15 cellular contexts compared by ENCODE assay signal in the genomic region with DNA sequence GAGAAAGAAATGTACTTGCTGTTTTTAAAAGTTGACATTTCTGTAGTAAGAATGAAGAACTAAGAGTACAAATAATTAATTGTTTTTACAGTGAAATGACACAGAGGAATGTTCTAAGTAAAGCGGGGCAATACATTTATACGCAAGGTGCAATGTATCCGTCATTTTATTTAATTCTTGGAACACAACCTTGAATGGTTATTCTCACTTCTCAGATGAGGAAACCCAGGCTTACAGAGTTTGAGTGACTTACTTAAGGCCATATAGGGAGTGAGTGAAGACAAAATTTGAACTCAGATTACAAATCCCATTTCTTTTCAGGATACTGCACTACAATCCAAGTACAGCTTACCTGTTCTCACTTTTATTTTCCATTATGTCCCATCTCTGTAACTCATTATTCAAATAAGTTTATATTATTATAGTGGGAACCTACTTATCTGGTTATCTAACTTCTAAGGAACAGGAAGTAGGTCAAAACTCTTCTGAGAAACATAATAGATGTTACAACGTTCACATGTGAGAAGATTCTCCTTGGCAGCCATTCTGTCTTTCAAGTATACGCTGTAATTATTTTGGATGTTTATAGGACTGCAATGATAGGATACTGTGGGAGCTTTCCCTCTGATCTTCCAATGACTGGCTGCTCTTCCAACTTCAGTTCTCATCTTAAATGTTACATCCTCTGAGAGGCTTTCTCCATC. TPM values are rescaled to one million over a fixed set of nuclear protein-coding genes. Genes with fewer than 3 reads are reported as not detected.
A peak's percentile ranks its signal among the peaks of the same experiment; 100 is the strongest.
DNase-seq lines count a peak whose midpoint lies in the region; ATAC-seq and TF ChIP-seq lines count a peak whose summit lies in the region.
"Had no signal": no experiment of that assay in that cellular context is flagged by ENCODE, and none has a peak within 500 bp of the region (broad histone marks: within the 10 kb centered on the region; RNA-seq: fewer than 3 reads in every experiment).

No MANE protein-coding gene starts in this region.

- no peak overlapping the region for H3K9ac ChIP-seq in Karpas-422 (ENCODE audit: low read length)

- no TSS peak for BruUV-seq in Calu3 (replicated peaks; lab: Mats Ljungman, UMichigan)

- H3K4me1 ChIP-seq in Karpas-422 (ENCODE audit: low read length) (peaks cover 44% of the 10 kb centered on the region), thyroid gland (no peaks in the 10 kb centered on the region)
- H3K4me1 ChIP-seq: esophagus muscularis mucosa had no signal

- no peaks in the 10 kb centered on the region for H3K9me3 ChIP-seq in Karpas-422 (ENCODE audit: low read length)
- no peaks in the 10 kb centered on the region for H3K9me3 ChIP-seq in thyroid gland
- H3K9me3 ChIP-seq: esophagus muscularis mucosa had no signal

- H3K4me3 Mint-ChIP-seq in Calu3 (ENCODE audit: low read depth, unreplicated experiment) (no peak overlapping the region), natural killer cell (peak overlapping the region; percentile 69), nephron progenitor cell (no peak overlapping the region)
- peak overlapping the region; percentile 97 for H3K4me3 Mint-ChIP-seq in activated T-helper 17 cell treated with anti-CD3 and anti-CD28 coated beads, Interleukin-2, amount 50 U/mL, for 72 hours
- H3K4me3 Mint-ChIP-seq: CD14-positive monocyte, nephron had no signal

- peak overlapping the region; percentile 54 for H3K4me2 ChIP-seq in Karpas-422 (ENCODE audit: low read depth, low read length, poor library complexity, severe bottlenecking)

- no peak for TF ChIP-seq POLR2A in thyroid gland (IDR thresholded peaks at IDR 0.05)

- intact Hi-C loops in Calu3 (cut with micrococcal nuclease; ENCODE audit: unreplicated experiment) (no loop called here), natural killer cell (cut with micrococcal nuclease) (loop anchor here (2.0 to 5.0 kb wide), 2 partner anchors 15 to 36 kb away; no protein-coding TSS in a partner anchor), thyroid gland (cut with DNase I) (no loop called here)

- H3K36me3 Mint-ChIP-seq in Calu3 (ENCODE audit: insufficient read depth, unreplicated experiment) (no peaks in the 10 kb centered on the region), natural killer cell (no peaks in the 10 kb centered on the region), nephron progenitor cell (ENCODE audit: low read depth) (no peaks in the 10 kb centered on the region)
- no peaks in the 10 kb centered on the region for H3K36me3 Mint-ChIP-seq in activated T-helper 17 cell treated with anti-CD3 and anti-CD28 coated beads, Interleukin-2, amount 50 U/mL, for 72 hours (ENCODE audit: low read depth)
- H3K36me3 Mint-ChIP-seq: CD14-positive monocyte had no signal

- H3K36me3 ChIP-seq in Karpas-422 (ENCODE audit: insufficient read depth, low read length) = no peaks in the 10 kb centered on the region
- H3K36me3 ChIP-seq in thyroid gland = no peaks in the 10 kb centered on the region
- H3K36me3 ChIP-seq: esophagus muscularis mucosa had no signal

- peak; percentile 62 for ATAC-seq in activated T-helper 17 cell treated with anti-CD3 and anti-CD28 coated beads, Interleukin-2, amount 50 U/mL, for 72 hours (replicated peaks)
- peak; percentile 18 to 38 (median 28) for ATAC-seq in natural killer cell
- ATAC-seq: Panc1 had no signal

- peak overlapping the region; percentile 66 for H3K27ac Mint-ChIP-seq in Calu3 (ENCODE audit: unreplicated experiment)
- H3K27ac Mint-ChIP-seq in activated T-helper 17 cell treated with anti-CD3 and anti-CD28 coated beads, Interleukin-2, amount 50 U/mL, for 72 hours = peak overlapping the region; percentile 99
- peak overlapping the region; percentile 90 to 98 for H3K27ac Mint-ChIP-seq in natural killer cell
- H3K27ac Mint-ChIP-seq in nephron progenitor cell = no peak overlapping the region

- H3K27ac ChIP-seq in Karpas-422 (ENCODE audit: low read length) = peak overlapping the region; percentile 89
- H3K27ac ChIP-seq in thyroid gland = no peak overlapping the region
- H3K27ac ChIP-seq: esophagus muscularis mucosa had no signal

- H3K27me3 ChIP-seq in Karpas-422 (ENCODE audit: low read length) (no peaks in the 10 kb centered on the region), thyroid gland (no peaks in the 10 kb centered on the region)
- H3K27me3 ChIP-seq: esophagus muscularis mucosa had no signal

- H3K4me1 Mint-ChIP-seq in Calu3 (ENCODE audit: low read depth, unreplicated experiment) = peaks cover 30% of the 10 kb centered on the region
- H3K4me1 Mint-ChIP-seq in activated T-helper 17 cell treated with anti-CD3 and anti-CD28 coated beads, Interleukin-2, amount 50 U/mL, for 72 hours = peaks cover 48% of the 10 kb centered on the region
- H3K4me1 Mint-ChIP-seq in natural killer cell = peaks cover 43 to 65% of the 10 kb centered on the region in 2 donors
- H3K4me1 Mint-ChIP-seq in nephron progenitor cell = no peaks in the 10 kb centered on the region
- H3K4me1 Mint-ChIP-seq: nephron had no signal

- DNase-seq in Calu3 (no peak), Karpas-422 (no peak), natural killer cell (no peak), HT-29 (ENCODE audit: low spot score) (no peak), thyroid gland (no peak), nephron progenitor cell (no peak)
- DNase-seq: amygdala; GDM1; NCI-H510A; stimulated activated CD4-positive, alpha-beta T cell treated with anti-CD3 and anti-CD28 coated beads, Interleukin-1b, Interleukin-23, amount 100 ng/mL, for 48 hours had no signal

- no peaks in the 10 kb centered on the region for H3K79me2 ChIP-seq in Karpas-422 (ENCODE audit: low read length)

- no peaks in the 10 kb centered on the region for H4K20me1 ChIP-seq in Karpas-422 (ENCODE audit: insufficient read depth, low read depth, low read length)

- no peaks in the 10 kb centered on the region for H3K9me2 ChIP-seq in Karpas-422 (replicated peaks; ENCODE audit: insufficient read depth, low read length)

- no peak for TF ChIP-seq CTCF in Calu3 (IDR thresholded peaks at IDR 0.05; ENCODE audit: unreplicated experiment)
- TF ChIP-seq CTCF in natural killer cell (IDR thresholded peaks at IDR 0.05) = no peak
- TF ChIP-seq CTCF in thyroid gland (IDR thresholded peaks at IDR 0.05) = no peak
- TF ChIP-seq CTCF in nephron progenitor cell (IDR thresholded peaks at IDR 0.05) = no peak

- H3K4me3 ChIP-seq in Karpas-422 (ENCODE audit: low read length) (no peak overlapping the region), thyroid gland (replicated peaks in 1 of 3) (no peak overlapping the region)
- H3K4me3 ChIP-seq: esophagus muscularis mucosa had no signal

- CTCF ChIA-PET in Calu3 (lab: Charles Lee) = no interaction called here

- H3K9me3 Mint-ChIP-seq in Calu3 (ENCODE audit: low read depth, unreplicated experiment) (peaks cover 4% of the 10 kb centered on the region), natural killer cell (peaks cover 0 to 3% of the 10 kb centered on the region in 2 donors), nephron progenitor cell (no peaks in the 10 kb centered on the region)
- no peaks in the 10 kb centered on the region for H3K9me3 Mint-ChIP-seq in activated T-helper 17 cell treated with anti-CD3 and anti-CD28 coated beads, Interleukin-2, amount 50 U/mL, for 72 hours
- H3K9me3 Mint-ChIP-seq: nephron had no signal

- H3K27me3 Mint-ChIP-seq in Calu3 (ENCODE audit: unreplicated experiment) (no peaks in the 10 kb centered on the region), natural killer cell (ENCODE audit: low read depth in 2 of 2) (no peaks in the 10 kb centered on the region), nephron progenitor cell (ENCODE audit: low read depth, poor library complexity) (peaks cover 6% of the 10 kb centered on the region)
- H3K27me3 Mint-ChIP-seq in activated T-helper 17 cell treated with anti-CD3 and anti-CD28 coated beads, Interleukin-2, amount 50 U/mL, for 72 hours = no peaks in the 10 kb centered on the region

- H2AFZ ChIP-seq in Karpas-422 (ENCODE audit: low read length) = peak overlapping the region; percentile 49

- WGBS in thyroid gland, 2 donors = 75 to 86% methylated on average over 5 of the region's 5 CpGs

RNA-seq across cellular contexts. Expression of a gene that starts 12.3 kb away (rescaled TPM):
- 32.3 and 38.5 TPM in 2 replicates for total RNA-seq in Calu3 (2022)
- total RNA-seq in Karpas-422 (2014; rRNA removed; shearing (Covaris generic); ENCODE audit: low replicate concordance) = 224 and 353 TPM in 2 replicates
- 100 to 1,000 TPM; 168 to 190 TPM for total RNA-seq in activated T-helper 17 cell treated with anti-CD3 and anti-CD28 coated beads, Interleukin-2, amount 50 U/mL, for 72 hours
- total RNA-seq in natural killer cell = 100 to 1,000 TPM; 295 to 390 (median 380) TPM
- total RNA-seq in HT-29 (2014; rRNA removed; shearing (Covaris generic)) = 17.4 and 19.0 TPM in 2 replicates
- total RNA-seq in thyroid gland = 10 to 100 TPM; 19.4 to 86.9 (median 33.9) TPM

Comparison
In these comparisons a context has a peak if more than half of its experiments do, and no peak if none do; other contexts are left out.
1. H3K4me3 Mint-ChIP-seq: peak in activated T-helper 17 cell treated with anti-CD3 and anti-CD28 coated beads, Interleukin-2, amount 50 U/mL, for 72 hours (single experiment) and natural killer cell (single experiment); none in Calu3 (single experiment) and nephron progenitor cell (single experiment).